Comparison of ENCODE assay signal across 17 cellular contexts in genomic region chr18:52897611-52898010, GRCh38.
DNase-seq lines count a peak whose midpoint lies in the region; ATAC-seq and TF ChIP-seq lines count a peak whose summit lies in the region.
"Had no signal": no experiment of that assay in that cellular context is flagged by ENCODE, and none has a peak within 500 bp of the region (broad histone marks: within the 10 kb centered on the region; RNA-seq: fewer than 3 reads in every experiment).

No MANE protein-coding gene starts in this region.

- no peak overlapping the region for H3K14ac ChIP-seq in neuronal stem cell (ENCODE audit: low read length)

- H3K9me3 ChIP-seq in A673 (ENCODE audit: low read depth, low read length, poor library complexity, severe bottlenecking) (no peaks in the 10 kb centered on the region), neuronal stem cell (replicated peaks in 1 of 2; ENCODE audit: control insufficient read depth in 2 of 2, insufficient read depth in 1 of 2, low read depth in 1 of 2, low read length in 2 of 2) (no peaks in the 10 kb centered on the region)
- H3K9me3 ChIP-seq: A549, BLaER1 had no signal

- no peak overlapping the region for H2BK120ac ChIP-seq in neuronal stem cell (ENCODE audit: low read depth, low read length)

- H4K91ac ChIP-seq in neuronal stem cell (ENCODE audit: low read depth, low read length, poor library complexity) = no peak overlapping the region

- no CpG with 5 or more reads among the region's 1 CpG for WGBS in neuronal stem cell (ENCODE audit: extremely low coverage in 2 of 2, insufficient read length in 2 of 2, insufficient replicate concordance in 1 of 2), 2 donors

- no peak overlapping the region for H2BK12ac ChIP-seq in neuronal stem cell (ENCODE audit: low read length)

- no peak overlapping the region for H3K23ac ChIP-seq in neuronal stem cell (ENCODE audit: low read depth, low read length, poor library complexity)

- no peaks in the 10 kb centered on the region for H3K36me3 ChIP-seq in A673 (ENCODE audit: insufficient read depth, low read length, poor library complexity, severe bottlenecking)
- no peaks in the 10 kb centered on the region for H3K36me3 ChIP-seq in neuronal stem cell (replicated peaks in 1 of 2; ENCODE audit: control insufficient read depth in 2 of 2, insufficient read depth in 2 of 2, low read length in 2 of 2)
- H3K36me3 ChIP-seq: BLaER1 had no signal

- no TSS peak for BruUV-seq in A673 (replicated peaks; lab: Mats Ljungman, UMichigan)

- intact Hi-C loops in A673 (cut with micrococcal nuclease; ENCODE audit: unreplicated experiment) = no loop called here

- H3K18ac ChIP-seq in neuronal stem cell (ENCODE audit: low read length) = no peak overlapping the region

- peak overlapping the region; percentile 62 for H2AFZ ChIP-seq in neuronal stem cell (ENCODE audit: low read length)
- H2AFZ ChIP-seq: GM23248 had no signal

- no peak for TF ChIP-seq CTCF in A673 (conservative IDR thresholded peaks at IDR 0.05; ENCODE audit: low read depth, low read length)

- H3K27ac ChIP-seq in A673 (ENCODE audit: low read depth, low read length, poor library complexity, severe bottlenecking) (peak overlapping the region; percentile 42), neuronal stem cell (replicated peaks; ENCODE audit: low read length) (no peak overlapping the region)
- H3K27ac ChIP-seq: 22Rv1, A549, BLaER1, GM23248 had no signal

- ATAC-seq in HG02852 (IDR thresholded peaks at IDR 0.05; ENCODE audit: unreplicated experiment) = no peak
- ATAC-seq: A549, GM12878, HCT116 had no signal

- H3K4me3 ChIP-seq in A673 (ENCODE audit: low read depth, low read length, poor library complexity, severe bottlenecking) (no peak overlapping the region), neuronal stem cell (ENCODE audit: low read length in 2 of 2) (no peak overlapping the region)
- H3K4me3 ChIP-seq: A549, BLaER1, GM12878, GM23248 had no signal

- CTCF ChIA-PET in A673 (lab: Charles Lee) = no interaction called here

- no peak overlapping the region for H2AK5ac ChIP-seq in neuronal stem cell (ENCODE audit: low read depth, low read length)

- H3K79me1 ChIP-seq in neuronal stem cell (ENCODE audit: low read depth, low read length) = no peaks in the 10 kb centered on the region

- no peak for DNase-seq in A673 (ENCODE audit: low spot score)
- DNase-seq in NCI-H446 treated with DMSO at 0.1 percent for 48 hours (lab: John Stamatoyannopoulos, UW) = peak; percentile 29
- DNase-seq in cerebellar cortex (ENCODE audit: low spot score) = peak; percentile 72
- no peak for DNase-seq in neuronal stem cell (ENCODE audit: low spot score)
- no peak for DNase-seq in activated effector memory CD4-positive, alpha-beta T cell treated with Interleukin-2 at 50 U/mL for 16 hours
- DNase-seq in stimulated activated naive CD4-positive, alpha-beta T cell (lab: John Stamatoyannopoulos, UW) = no peak
- DNase-seq: Calu3; CD4-positive, alpha-beta memory T cell; DMS79 treated with DMSO at 0.1 percent for 48 hours; GM23248; HFFc6 had no signal

- H2BK5ac ChIP-seq in neuronal stem cell (ENCODE audit: low read length) = no peak overlapping the region

- H3K27me3 ChIP-seq in A673 (replicated peaks; ENCODE audit: insufficient read depth, low read depth, low read length, poor library complexity) (no peaks in the 10 kb centered on the region), neuronal stem cell (ENCODE audit: control insufficient read depth in 3 of 3, insufficient read depth in 3 of 3, low read depth in 1 of 3, low read length in 3 of 3) (no peaks in the 10 kb centered on the region)
- H3K27me3 ChIP-seq: BLaER1 had no signal

- H3K4ac ChIP-seq in neuronal stem cell (ENCODE audit: low read length) = no peak overlapping the region

- no peak overlapping the region for H2BK15ac ChIP-seq in neuronal stem cell (ENCODE audit: low read length)

- no peak overlapping the region for H4K8ac ChIP-seq in neuronal stem cell (ENCODE audit: low read depth, low read length)

- POLR2A ChIA-PET in A673 (lab: Charles Lee; ENCODE audit: low non-redundant PET) = no interaction called here

- no peak overlapping the region for H3K9ac ChIP-seq in neuronal stem cell (ENCODE audit: low read depth, low read length, poor library complexity)
- H3K9ac ChIP-seq: BLaER1, GM23248 had no signal

- peaks cover 47% of the 10 kb centered on the region for H3K4me1 ChIP-seq in A673 (ENCODE audit: insufficient read depth, low read length, poor library complexity, severe bottlenecking)
- H3K4me1 ChIP-seq in neuronal stem cell (ENCODE audit: control insufficient read depth in 2 of 2, insufficient read depth in 1 of 2, low read depth in 1 of 2, low read length in 2 of 2) = peaks cover 2 to 11% of the 10 kb centered on the region in 2 donors
- H3K4me1 ChIP-seq: A549, BLaER1 had no signal

- H3K4me2 ChIP-seq in neuronal stem cell (ENCODE audit: insufficient read depth, low read length, poor library complexity, severe bottlenecking) = no peak overlapping the region
- H3K4me2 ChIP-seq: A549, BLaER1 had no signal

Comparison
In these comparisons a context has a peak if more than half of its experiments do, and no peak if none do; other contexts are left out.
1. DNase-seq: peak in NCI-H446 treated with DMSO at 0.1 percent for 48 hours (single experiment) and cerebellar cortex (single experiment); none in A673 (single experiment), neuronal stem cell (single experiment), activated effector memory CD4-positive, alpha-beta T cell treated with Interleukin-2 at 50 U/mL for 16 hours (single experiment) and stimulated activated naive CD4-positive, alpha-beta T cell (0 of 6).